ENCODE assay signal across 8 cellular contexts in the genomic region with DNA sequence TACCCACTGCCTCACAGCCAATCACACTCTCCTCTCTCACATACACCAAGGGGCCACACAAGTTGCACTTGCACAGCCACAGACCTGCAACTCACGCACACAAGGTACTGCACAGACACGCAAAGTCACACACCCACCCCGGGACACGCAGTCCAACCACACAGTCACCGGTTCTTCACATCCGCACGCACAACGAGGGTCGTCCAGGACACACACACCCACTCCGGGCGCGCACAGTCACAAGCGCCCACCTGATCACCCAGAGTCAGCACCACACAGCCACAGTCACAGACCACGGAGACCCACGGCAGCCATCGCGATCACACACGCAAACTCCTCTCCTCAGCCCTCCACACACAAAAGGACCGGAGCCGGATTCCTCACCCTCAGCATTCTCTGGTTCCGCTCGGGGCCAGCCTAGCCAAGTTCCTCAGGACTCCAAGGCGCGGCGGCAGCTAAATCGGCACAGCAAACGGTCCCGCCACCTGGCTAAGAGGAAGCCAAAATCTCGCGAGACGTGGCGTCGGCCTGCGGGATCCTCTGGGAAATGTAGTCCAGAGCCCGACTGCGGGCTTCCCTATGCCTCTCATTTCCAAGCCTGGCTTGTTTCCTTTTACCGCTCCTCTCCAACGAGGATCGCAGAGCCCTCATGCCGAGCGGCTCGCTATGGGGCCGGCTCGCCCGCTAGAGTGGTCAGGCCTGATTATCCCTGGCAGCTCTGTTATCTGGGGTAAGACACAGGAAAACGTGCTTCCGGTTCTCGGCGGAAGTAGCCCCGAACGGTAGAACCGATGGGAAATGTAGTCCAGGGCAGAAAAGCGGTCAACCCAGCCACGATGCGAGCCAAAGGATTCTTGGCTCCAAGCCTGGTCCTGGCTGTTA. TPM values are rescaled to one million over a fixed set of nuclear protein-coding genes. Genes with fewer than 3 reads are reported as not detected.
A peak's percentile ranks its signal among the peaks of the same experiment; 100 is the strongest.
DNase-seq lines count a peak whose midpoint lies in the region; ATAC-seq lines count a peak whose summit lies in the region.

Gene ZNF850 (minus strand): TSS at position 467 of the 882 bp plus-strand sequence. CDS start 10,201 bp downstream, outside the sequence.

- intact Hi-C loops in activated CD4-positive, alpha-beta T cell treated with anti-CD3 and anti-CD28 coated beads, Interleukin-2, amount 10 ng/mL, durations not matched to agents 24 days and 14 days (cut with micrococcal nuclease) = loop anchor here (1.0 to 10.0 kb wide), 14 partner anchors 25 to 695 kb away; partner anchors contain the start of genes ZFP14, ZNF146, ZNF260 and ZNF345

- no peaks in the 10 kb centered on the region for H3K27me3 Mint-ChIP-seq in activated CD4-positive, alpha-beta T cell treated with anti-CD3 and anti-CD28 coated beads, Interleukin-2, amount 10 ng/mL, durations not matched to agents 24 days and 14 days

- H3K27ac Mint-ChIP-seq in activated CD4-positive, alpha-beta T cell treated with anti-CD3 and anti-CD28 coated beads, Interleukin-2, amount 10 ng/mL, durations not matched to agents 24 days and 14 days = peak within 1 kb of the TSS; percentile 89

- ATAC-seq in GM19043 (IDR thresholded peaks at IDR 0.05; ENCODE audit: low read depth, unreplicated experiment) = peak; percentile 75
- ATAC-seq in HG03354 (IDR thresholded peaks at IDR 0.05; ENCODE audit: poor library complexity, severe bottlenecking, unreplicated experiment) = peak; percentile 93
- ATAC-seq in left lobe of liver = peak; percentile 97

- peak; percentile 95 for DNase-seq in AG20443 (ENCODE audit: low spot score)
- peak; percentile 86 for DNase-seq in NCI-H460 (ENCODE audit: extremely low read depth, low read depth)
- DNase-seq in activated CD4-positive, alpha-beta T cell treated with anti-CD3 and anti-CD28 coated beads, Interleukin-2, amount 10 ng/mL, durations not matched to agents 24 days and 14 days = peak; percentile 98
- DNase-seq in dedifferentiated amniotic fluid mesenchymal stem cell (ENCODE audit: extremely low spot score) = peak; percentile 92
- DNase-seq in left lobe of liver (ENCODE audit: low spot score) = peak; percentile 94
- DNase-seq in stimulated activated CD4-positive, alpha-beta T cell treated with anti-CD3 and anti-CD28 coated beads, Interleukin-2, amount 100 ng/mL, for 24 hours = peak; percentile 93 to 94

- peaks cover 39% of the 10 kb centered on the region for H3K36me3 Mint-ChIP-seq in activated CD4-positive, alpha-beta T cell treated with anti-CD3 and anti-CD28 coated beads, Interleukin-2, amount 10 ng/mL, durations not matched to agents 24 days and 14 days (ENCODE audit: low read depth)

- H3K4me1 Mint-ChIP-seq in activated CD4-positive, alpha-beta T cell treated with anti-CD3 and anti-CD28 coated beads, Interleukin-2, amount 10 ng/mL, durations not matched to agents 24 days and 14 days = peaks cover 21% of the 10 kb centered on the region

- H3K9me3 Mint-ChIP-seq in activated CD4-positive, alpha-beta T cell treated with anti-CD3 and anti-CD28 coated beads, Interleukin-2, amount 10 ng/mL, durations not matched to agents 24 days and 14 days = peaks cover 10% of the 10 kb centered on the region

- peak within 1 kb of the TSS; percentile 95 for H3K4me3 Mint-ChIP-seq in activated CD4-positive, alpha-beta T cell treated with anti-CD3 and anti-CD28 coated beads, Interleukin-2, amount 10 ng/mL, durations not matched to agents 24 days and 14 days

RNA-seq across cellular contexts. Expression of gene ZNF850, which starts in this region (rescaled TPM):
- 3.0 and 4.1 TPM in 2 replicates for total RNA-seq in NCI-H460 (2014; rRNA removed; shearing (Covaris generic))
- polyA plus RNA-seq in NCI-H460 (2014; cell fraction: nucleus; rRNA removed) = 1.2 and 2.3 TPM in 2 replicates
- total RNA-seq in activated CD4-positive, alpha-beta T cell treated with anti-CD3 and anti-CD28 coated beads, Interleukin-2, amount 10 ng/mL, durations not matched to agents 24 days and 14 days = 3.2 and 3.8 TPM in 2 replicates
- total RNA-seq in left lobe of liver = 0.88 TPM

Comparison
In these comparisons a context has a peak if more than half of its experiments do, and no peak if none do; other contexts are left out.
1. Peak in every context shown above with its lines: DNase-seq and ATAC-seq.
2. Peak in DNase-seq and ATAC-seq in left lobe of liver; RNA of the gene not detected or under 1 TPM.